9 cellular contexts compared by ENCODE assay signal in the genomic region with DNA sequence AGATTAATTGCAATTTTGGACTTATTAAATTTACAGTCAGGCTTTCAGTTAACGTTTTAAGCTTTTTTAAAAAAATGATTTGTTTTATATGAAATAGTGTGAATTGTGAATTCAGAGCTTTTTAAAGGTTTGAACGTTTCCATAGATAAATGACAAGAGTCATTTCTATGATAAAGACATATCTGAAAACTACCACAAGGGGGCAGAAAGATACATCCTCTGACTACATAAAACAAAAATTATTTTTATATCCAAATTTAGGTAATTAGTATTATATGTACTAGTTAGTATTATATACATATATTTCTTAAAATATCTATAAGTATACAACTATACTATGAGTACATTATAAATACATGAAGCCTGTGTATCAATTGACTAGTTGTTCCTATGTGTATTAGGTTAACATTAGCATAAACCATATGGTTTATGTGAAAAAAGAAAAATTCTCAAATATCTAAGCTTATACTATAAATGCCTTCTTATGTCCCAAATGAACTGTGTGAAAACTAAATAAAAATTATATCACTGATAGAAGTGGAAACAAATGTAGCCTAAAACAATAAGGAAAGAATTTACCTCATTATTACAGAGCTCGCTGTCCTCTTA.
DNase-seq lines count a peak whose midpoint lies in the region; ATAC-seq, FAIRE-seq and TF ChIP-seq lines count a peak whose summit lies in the region.
"Had no signal": no experiment of that assay in that cellular context is flagged by ENCODE, and none has a peak within 500 bp of the region (broad histone marks: within the 10 kb centered on the region; RNA-seq: fewer than 3 reads in every experiment).

No MANE protein-coding gene starts in this region.

- no peak overlapping the region for H3K4ac ChIP-seq in H9 (ENCODE audit: low read depth, low read length)

- TF ChIP-seq POLR2A in HepG2 (IDR thresholded peaks at IDR 0.05; ENCODE audit: insufficient read depth in 1 of 2, low read depth in 2 of 2, low read length in 2 of 2), result no peak

- H3K56ac ChIP-seq in H9 (ENCODE audit: insufficient read length, low read depth, low read length), result no peak overlapping the region

- H2AFZ ChIP-seq in H9 (ENCODE audit: low read length) (no peak overlapping the region), HepG2 (ENCODE audit: low read length) (no peak overlapping the region)

- H3K36me3 ChIP-seq in BJ (ENCODE audit: control insufficient read depth, insufficient read depth, low read length) (no peaks in the 10 kb centered on the region), HepG2 (replicated peaks in 1 of 2; ENCODE audit: control insufficient read depth in 1 of 2, insufficient read depth in 2 of 2, low read length in 2 of 2) (no peaks in the 10 kb centered on the region)

- FAIRE-seq in HepG2 (lab: Jason Lieb, UNC), result no peak

- H3K4me1 Mint-ChIP-seq in H9, result peaks cover 8 to 12% of the 10 kb centered on the region in 2 experiments

- H3T11ph ChIP-seq in H9 (ENCODE audit: low read length), result no peak overlapping the region

- POLR2A ChIA-PET in BJ (lab: Charles Lee) (no interaction called here), HepG2 (lab: Yijun Ruan, JAX) (no interaction called here)

- H3K4me3 Mint-ChIP-seq in H9, result no peak overlapping the region
- H3K4me3 Mint-ChIP-seq: activated naive CD8-positive, alpha-beta T cell had no signal

- no peak overlapping the region for H2AK5ac ChIP-seq in H9 (ENCODE audit: insufficient read length, low read length)

- no TSS peak for BruUV-seq in HepG2 (replicated peaks; lab: Mats Ljungman, UMichigan)

- CTCF ChIA-PET in BJ (lab: Yijun Ruan, JAX), result interaction anchor here (0.8 to 6.0 kb wide), 24 partner anchors 10 to 1551 kb away, joined by 3 to 69 read pairs (median 3); no protein-coding TSS in a partner anchor
- CTCF ChIA-PET in HepG2 (lab: Yijun Ruan, JAX; ENCODE audit: low intra/inter-chr PET ratio, low total read pairs), result interaction anchor here (1.3 to 3.0 kb wide), 2 partner anchors 947 to 1538 kb away, joined by 7 to 10 read pairs; no protein-coding TSS in a partner anchor

- TF ChIP-seq CTCF in BJ (IDR thresholded peaks at IDR 0.05; ENCODE audit: insufficient read depth, low read depth, low read length), result peak; percentile 42
- TF ChIP-seq CTCF in H9 (conservative IDR thresholded peaks at IDR 0.05), result peak; percentile 81
- TF ChIP-seq CTCF in WI38 (IDR thresholded peaks at IDR 0.05; ENCODE audit: low read depth, low read length), result peak; percentile 28; the same call in 1 of the 2 replicates
- TF ChIP-seq CTCF in HepG2 (CRISPR knock-in tag; IDR thresholded peaks at IDR 0.05), result peak; percentile 10; the same call in 1 of the 2 replicates

- no peak for ATAC-seq in HepG2
- ATAC-seq in GM19351 (IDR thresholded peaks at IDR 0.05; ENCODE audit: unreplicated experiment), result no peak
- ATAC-seq in GM21825 (IDR thresholded peaks at IDR 0.05; ENCODE audit: unreplicated experiment), result no peak
- ATAC-seq in HG03025 (IDR thresholded peaks at IDR 0.05; ENCODE audit: low FRiP score, unreplicated experiment), result no peak
- ATAC-seq in activated CD4-positive, CD25-positive, alpha-beta regulatory T cell treated with anti-CD3 and anti-CD28 coated beads, Interleukin-2, amount 50 U/mL, for 24 hours, result no peak

- H3K9me3 ChIP-seq in H9 (ENCODE audit: control insufficient read depth, low read depth, low read length), result no peaks in the 10 kb centered on the region
- H3K9me3 ChIP-seq in HepG2 (ENCODE audit: low read length), result no peaks in the 10 kb centered on the region

- H3K4me2 ChIP-seq in H9 (ENCODE audit: insufficient read depth, insufficient read length, low read length) (no peak overlapping the region), HepG2 (ENCODE audit: low read depth, low read length) (no peak overlapping the region)

- WGBS in H9 (ENCODE audit: extremely low coverage, insufficient read length, low lambda C conversion rate), result no CpG with 5 or more reads among the region's 3 CpGs
- WGBS in HepG2 (ENCODE audit: low lambda C conversion rate), result 1% methylated on average over 3 of the region's 3 CpGs

- H4K5ac ChIP-seq in H9 (ENCODE audit: insufficient read length, low read depth, low read length), result no peak overlapping the region

- H3K23ac ChIP-seq in H9 (ENCODE audit: insufficient read length, low read depth, low read length), result no peak overlapping the region

- no peak overlapping the region for H3K14ac ChIP-seq in H9 (ENCODE audit: insufficient read depth, low read length)

- TF ChIP-seq RAD21 in HepG2 (CRISPR knock-in tag; IDR thresholded peaks at IDR 0.05), result no peak

- DNase-seq in BJ (ENCODE audit: low read depth), result no peak
- no peak for DNase-seq in H9
- DNase-seq in HepG2 (ENCODE audit: low spot score), result no peak

- H3K9me3 Mint-ChIP-seq in H9, result no peaks in the 10 kb centered on the region

- TF ChIP-seq EP300 in HepG2 (IDR thresholded peaks at IDR 0.05; ENCODE audit: low read depth in 2 of 2, low read length in 2 of 2) (no peak), HepG2 (CRISPR knock-in tag; IDR thresholded peaks at IDR 0.05; ENCODE audit: borderline replicate concordance) (no peak)

- no peak overlapping the region for H3K18ac ChIP-seq in H9 (ENCODE audit: insufficient read length, low read depth, low read length)

- no peaks in the 10 kb centered on the region for H3K23me2 ChIP-seq in H9 (ENCODE audit: insufficient read length, low read depth, low read length, poor library complexity, severe bottlenecking)

- H4K91ac ChIP-seq in H9 (ENCODE audit: insufficient read length, low read depth, low read length), result no peak overlapping the region

- H2BK20ac ChIP-seq in H9 (ENCODE audit: low read depth, low read length, poor library complexity, severe bottlenecking), result no peak overlapping the region

- no peaks in the 10 kb centered on the region for H3K79me1 ChIP-seq in H9 (ENCODE audit: insufficient read depth, low read depth, low read length, poor library complexity, severe bottlenecking)

- H2BK120ac ChIP-seq in H9 (ENCODE audit: low read depth, low read length, poor library complexity, severe bottlenecking), result no peak overlapping the region

- H3K4me3 ChIP-seq in BJ (ENCODE audit: low read depth, low read length) (no peak overlapping the region), WI38 (ENCODE audit: low read depth, low read length) (no peak overlapping the region), HepG2 (replicated peaks in 1 of 3; ENCODE audit: insufficient read depth in 1 of 3, low read depth in 2 of 3, low read length in 3 of 3) (no peak overlapping the region)

- H3K9ac ChIP-seq in H9 (ENCODE audit: extremely low read depth, insufficient read length, low read length) (no peak overlapping the region), HepG2 (ENCODE audit: insufficient read depth, low read depth, low read length) (no peak overlapping the region)

- H2BK5ac ChIP-seq in H9 (ENCODE audit: insufficient read length, low read length), result no peak overlapping the region

- no peak overlapping the region for H2BK12ac ChIP-seq in H9 (ENCODE audit: insufficient read length, low read depth, low read length)

- in situ Hi-C loops in HepG2 (cut with HindIII; ENCODE audit: extremely low pct_ligation_motif_present, low pct_unique_long_range_greater_than_20kb), result loop anchor here (10.0 kb wide), 1 partner anchor 1457 kb away; no protein-coding TSS in a partner anchor

- H3K27ac ChIP-seq in H9 (ENCODE audit: insufficient read length, low read depth, low read length) (no peak overlapping the region), HepG2 (ENCODE audit: extremely low read length, insufficient read depth, low read length) (no peak overlapping the region)

- H3K27me3 Mint-ChIP-seq in H9 (ENCODE audit: low read depth), result peaks cover 8% of the 10 kb centered on the region

- H3K36me3 Mint-ChIP-seq in H9 (ENCODE audit: insufficient read depth in 1 of 3, low read depth in 3 of 3), result no peaks in the 10 kb centered on the region
- H3K36me3 Mint-ChIP-seq: activated naive CD8-positive, alpha-beta T cell had no signal

- H3K27ac Mint-ChIP-seq in H9, result no peak overlapping the region
- H3K27ac Mint-ChIP-seq: activated naive CD8-positive, alpha-beta T cell had no signal

- no peaks in the 10 kb centered on the region; the same call in 1 of the 2 replicates for H3K4me1 ChIP-seq in H9 (ENCODE audit: insufficient read depth, low read length)
- H3K4me1 ChIP-seq in HepG2 (ENCODE audit: insufficient read depth, low read length), result no peaks in the 10 kb centered on the region

- no peaks in the 10 kb centered on the region for H3K79me2 ChIP-seq in H9 (ENCODE audit: insufficient read depth, low read length)
- no peaks in the 10 kb centered on the region for H3K79me2 ChIP-seq in HepG2 (ENCODE audit: insufficient read depth, low read length)

- no peak overlapping the region for H2BK15ac ChIP-seq in H9 (ENCODE audit: low read depth, low read length)

- intact Hi-C loops in HepG2 (cut with micrococcal nuclease; ENCODE audit: unreplicated experiment), result loop anchor here (2.0 to 5.0 kb wide), 3 partner anchors 584 to 1707 kb away; no protein-coding TSS in a partner anchor

- H3K27me3 ChIP-seq in BJ (ENCODE audit: control insufficient read depth, insufficient read depth, low read length) (no peaks in the 10 kb centered on the region), H9 (ENCODE audit: insufficient read depth, low read length) (peaks cover under 1% of the 10 kb centered on the region; the same call in 1 of the 2 replicates), HepG2 (ENCODE audit: control insufficient read depth in 1 of 2, insufficient read depth in 2 of 2, low read length in 2 of 2) (peaks cover 0 to 6% of the 10 kb centered on the region in 2 experiments; a peak in 1 of 5 replicates)

- no peaks in the 10 kb centered on the region for H4K20me1 ChIP-seq in H9 (ENCODE audit: control insufficient read depth, insufficient read depth, insufficient read length)
- no peaks in the 10 kb centered on the region for H4K20me1 ChIP-seq in HepG2 (ENCODE audit: insufficient read depth, low read length)

- no peak overlapping the region for H4K8ac ChIP-seq in H9 (replicated peaks; ENCODE audit: insufficient read length, low read depth, low read length)

TF ChIP-seq in HepG2, 621 proteins besides CTCF, POLR2A, EP300 and RAD21 (continues in another document):
- TF ChIP-seq ZMYM3 (CRISPR knock-in tag; IDR thresholded peaks at IDR 0.05) (no peak), ZNF547 (CRISPR knock-in tag; IDR thresholded peaks at IDR 0.05) (no peak), ZNF879 (CRISPR knock-in tag; IDR thresholded peaks at IDR 0.05) (no peak), ATF3 (CRISPR knock-in tag; IDR thresholded peaks at IDR 0.05) (no peak), CEBPG (CRISPR knock-in tag; IDR thresholded peaks at IDR 0.05) (no peak)

Comparison
In these comparisons a context has a peak if more than half of its experiments do, and no peak if none do; other contexts are left out.
1. CTCF ChIP-seq: peak in every context shown above with its lines; median percentile 81 in H9; 42 in BJ; 28 in WI38; 10 in HepG2.